38 cellular contexts compared by ENCODE assay signal in the genomic region with DNA sequence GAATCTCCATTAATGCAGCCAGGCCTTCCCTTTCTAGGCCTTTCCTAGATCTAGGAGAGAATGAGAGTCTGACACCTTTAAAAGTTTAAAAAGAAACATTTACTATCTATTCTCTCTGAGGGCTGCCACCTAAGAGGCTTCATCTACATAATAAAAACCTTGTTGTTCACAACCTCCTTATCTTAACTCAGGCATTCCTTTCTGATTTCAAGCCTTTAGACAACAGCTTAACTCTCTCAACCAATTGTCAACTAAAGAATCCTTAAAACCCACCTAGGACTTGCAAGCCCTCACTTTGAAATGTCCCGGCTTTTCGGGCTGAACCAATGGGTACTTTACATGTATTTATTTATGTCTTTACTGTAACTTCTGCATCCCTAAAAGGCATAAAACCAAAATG.
"Had no signal": no experiment of that assay in that cellular context is flagged by ENCODE, and none has a peak within 500 bp of the region (broad histone marks: within the 10 kb centered on the region; RNA-seq: fewer than 3 reads in every experiment).

No MANE protein-coding gene starts in this region.

- H3K27me3 Mint-ChIP-seq: type B pancreatic cell had no signal

- H3K4me3 Mint-ChIP-seq: activated CD4-positive, alpha-beta memory T cell treated with anti-CD3 and anti-CD28 coated beads for 36 hours; activated CD4-positive, alpha-beta T cell treated with anti-CD3 and anti-CD28 coated beads, Interleukin-2, amount 10 ng/mL, durations not matched to agents 24 days and 14 days; activated naive CD4-positive, alpha-beta T cell treated with anti-CD3 and anti-CD28 coated beads, Interleukin-2, amount 10 ng/mL, durations not matched to agents 7 days and 5 days; activated naive CD8-positive, alpha-beta T cell treated with anti-CD3 and anti-CD28 coated beads, Interleukin-2, amount 10 ng/mL, durations not matched to agents 7 days and 5 days; activated T-helper 1 cell treated with anti-CD3 and anti-CD28 coated beads, Interleukin-12 subunit alpha, Interleukin-12 subunit beta, Interleukin-2, Interleukin-4 antibody, amounts not matched to agents 30 ng/mL and 10 ng/mL and 1 ng/mL, durations not matched to agents 14 hours and 24 hours and 36 hours; brain; immature natural killer cell; mesothelial cell of epicardium; naive B cell; stimulated activated effector memory CD8-positive, alpha-beta T cell treated with anti-CD3 and anti-CD28 coated beads, Interleukin-12 subunit alpha, Interleukin-12 subunit beta, amount 100 ng/mL, for 72 hours; stimulated activated naive CD8-positive, alpha-beta T cell treated with anti-CD3 and anti-CD28 coated beads, Interleukin-15, Interleukin-2, amounts not matched to agents 100 ng/mL and 50 ng/mL, for 24 hours; type B pancreatic cell had no signal

- FAIRE-seq: kidney, small intestine, TTC549 had no signal

- H3K4me2 ChIP-seq: hepatocyte had no signal

- H3K4me1 Mint-ChIP-seq: brain; immature natural killer cell; mesothelial cell of epicardium; naive B cell; stimulated activated effector memory CD8-positive, alpha-beta T cell treated with anti-CD3 and anti-CD28 coated beads, Interleukin-12 subunit alpha, Interleukin-12 subunit beta, amount 100 ng/mL, for 72 hours had no signal

- H3K4me3 ChIP-seq: ascending aorta, cardiac muscle cell, colonic mucosa, dorsolateral prefrontal cortex, gastrocnemius medialis, hepatocyte, psoas muscle, sigmoid colon, thoracic aorta, uterus had no signal

- H3K27me3 ChIP-seq: ascending aorta, cardiac muscle cell, colonic mucosa, gastrocnemius medialis, hepatocyte, sigmoid colon, uterus had no signal

- H3K36me3 Mint-ChIP-seq: activated CD4-positive, alpha-beta memory T cell treated with anti-CD3 and anti-CD28 coated beads for 36 hours; activated naive CD4-positive, alpha-beta T cell treated with anti-CD3 and anti-CD28 coated beads, Interleukin-2, amount 10 ng/mL, durations not matched to agents 7 days and 5 days; activated naive CD8-positive, alpha-beta T cell treated with anti-CD3 and anti-CD28 coated beads, Interleukin-2, amount 10 ng/mL, durations not matched to agents 7 days and 5 days; brain; immature natural killer cell; mesothelial cell of epicardium; naive B cell; stimulated activated effector memory CD8-positive, alpha-beta T cell treated with anti-CD3 and anti-CD28 coated beads, Interleukin-12 subunit alpha, Interleukin-12 subunit beta, amount 100 ng/mL, for 72 hours; type B pancreatic cell had no signal

- H3K27ac ChIP-seq: ascending aorta, cardiac muscle cell, colonic mucosa, dorsolateral prefrontal cortex, gastrocnemius medialis, hepatocyte, parathyroid adenoma, psoas muscle, sigmoid colon, thoracic aorta, uterus, VCaP had no signal

- H3K9me3 ChIP-seq: ascending aorta, colonic mucosa, gastrocnemius medialis, psoas muscle, thoracic aorta, uterus had no signal

- ATAC-seq: gastrocnemius medialis; left colon; psoas muscle; stimulated activated effector memory CD8-positive, alpha-beta T cell treated with anti-CD3 and anti-CD28 coated beads, Interleukin-12 subunit alpha, Interleukin-12 subunit beta, amount 100 ng/mL, for 72 hours had no signal

- H3K79me2 ChIP-seq: hepatocyte, parathyroid adenoma had no signal

- DNase-seq: activated CD4-positive, alpha-beta memory T cell treated with anti-CD3 and anti-CD28 coated beads for 36 hours; activated CD4-positive, alpha-beta T cell treated with anti-CD3 and anti-CD28 coated beads, Interleukin-2, amount 10 ng/mL, durations not matched to agents 24 days and 14 days; activated CD4-positive, CD25-positive, alpha-beta regulatory T cell treated with anti-CD3 and anti-CD28 coated beads, Interleukin-2, amount 50 U/mL, for 72 hours; activated CD8-positive, alpha-beta memory T cell treated with anti-CD3 and anti-CD28 coated beads, Interleukin-2, amount 50 U/mL, for 4 hours; activated gamma-delta T cell; activated naive CD4-positive, alpha-beta T cell treated with anti-CD3 and anti-CD28 coated beads, Interleukin-2, amount 10 ng/mL, durations not matched to agents 7 days and 5 days; activated naive CD8-positive, alpha-beta T cell treated with anti-CD3 and anti-CD28 coated beads, Interleukin-2, amount 10 ng/mL, durations not matched to agents 7 days and 5 days; activated T-cell treated with anti-CD3 and anti-CD28 coated beads, Interleukin-2, amount 50 U/mL, for 1 hour; cerebellar nuclear complex; colonic mucosa; dorsolateral prefrontal cortex; effector memory CD4-positive, alpha-beta T cell; erythroblast; gastrocnemius medialis; immature natural killer cell; kidney; left colon; mammary epithelial cell; naive B cell; nucleus accumbens; psoas muscle; sigmoid colon; small intestine; stimulated activated CD4-positive, alpha-beta T cell treated with anti-CD3 and anti-CD28 coated beads, Interleukin-4, amount 100 ng/mL, for 24 hours; uterus had no signal

- H3K4me1 ChIP-seq: ascending aorta, colonic mucosa, gastrocnemius medialis, parathyroid adenoma, psoas muscle, sigmoid colon, uterus had no signal

- H3K9me3 Mint-ChIP-seq: activated CD4-positive, alpha-beta memory T cell treated with anti-CD3 and anti-CD28 coated beads for 36 hours; activated CD4-positive, alpha-beta T cell treated with anti-CD3 and anti-CD28 coated beads, Interleukin-2, amount 10 ng/mL, durations not matched to agents 24 days and 14 days; activated naive CD4-positive, alpha-beta T cell treated with anti-CD3 and anti-CD28 coated beads, Interleukin-2, amount 10 ng/mL, durations not matched to agents 7 days and 5 days; activated T-helper 1 cell treated with anti-CD3 and anti-CD28 coated beads, Interleukin-12 subunit alpha, Interleukin-12 subunit beta, Interleukin-2, Interleukin-4 antibody, amounts not matched to agents 30 ng/mL and 10 ng/mL and 1 ng/mL, durations not matched to agents 14 hours and 24 hours and 36 hours; stimulated activated effector memory CD8-positive, alpha-beta T cell treated with anti-CD3 and anti-CD28 coated beads, Interleukin-12 subunit alpha, Interleukin-12 subunit beta, amount 100 ng/mL, for 72 hours had no signal

- H3K36me3 ChIP-seq: ascending aorta, cardiac muscle cell, colonic mucosa, gastrocnemius medialis, sigmoid colon, thoracic aorta, uterus had no signal

- H2AFZ ChIP-seq: hepatocyte, parathyroid adenoma had no signal

- H3K9ac ChIP-seq: parathyroid adenoma had no signal

- H3K27ac Mint-ChIP-seq: activated CD4-positive, alpha-beta memory T cell treated with anti-CD3 and anti-CD28 coated beads for 36 hours; activated CD4-positive, alpha-beta T cell treated with anti-CD3 and anti-CD28 coated beads, Interleukin-2, amount 10 ng/mL, durations not matched to agents 24 days and 14 days; activated naive CD4-positive, alpha-beta T cell treated with anti-CD3 and anti-CD28 coated beads, Interleukin-2, amount 10 ng/mL, durations not matched to agents 7 days and 5 days; activated naive CD8-positive, alpha-beta T cell treated with anti-CD3 and anti-CD28 coated beads, Interleukin-2, amount 10 ng/mL, durations not matched to agents 7 days and 5 days; activated T-helper 1 cell treated with anti-CD3 and anti-CD28 coated beads, Interleukin-12 subunit alpha, Interleukin-12 subunit beta, Interleukin-2, Interleukin-4 antibody, amounts not matched to agents 30 ng/mL and 10 ng/mL and 1 ng/mL, durations not matched to agents 14 hours and 24 hours and 36 hours; brain; immature natural killer cell; mesothelial cell of epicardium; naive B cell; stimulated activated effector memory CD8-positive, alpha-beta T cell treated with anti-CD3 and anti-CD28 coated beads, Interleukin-12 subunit alpha, Interleukin-12 subunit beta, amount 100 ng/mL, for 72 hours; stimulated activated naive CD8-positive, alpha-beta T cell treated with anti-CD3 and anti-CD28 coated beads, Interleukin-15, Interleukin-2, amounts not matched to agents 100 ng/mL and 50 ng/mL, for 24 hours; type B pancreatic cell had no signal
